ENCODE assay signal across 15 cellular contexts in the genomic region with DNA sequence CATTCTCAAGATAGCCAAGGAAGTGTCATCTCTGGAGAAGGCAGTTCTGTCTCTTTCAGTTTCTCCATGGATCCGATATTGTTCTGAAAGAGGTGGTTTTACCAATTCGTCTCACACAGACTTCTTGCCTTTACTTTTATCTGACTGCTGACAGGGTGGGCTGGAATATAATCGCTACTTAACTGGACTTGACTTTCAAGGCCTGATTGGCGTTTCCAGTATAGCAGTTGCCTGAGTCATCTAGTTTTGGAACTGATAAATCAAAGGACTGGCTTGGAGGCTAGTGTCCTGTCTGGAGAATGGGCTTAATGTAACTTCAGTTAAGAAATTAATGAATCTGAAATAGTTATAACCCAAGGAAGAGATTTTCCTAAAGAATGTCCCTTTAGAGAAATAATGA. TPM values are rescaled to one million over a fixed set of nuclear protein-coding genes. Genes with fewer than 3 reads are reported as not detected.
DNase-seq lines count a peak whose midpoint lies in the region; ATAC-seq and TF ChIP-seq lines count a peak whose summit lies in the region.
"Had no signal": no experiment of that assay in that cellular context is flagged by ENCODE, and none has a peak within 500 bp of the region (broad histone marks: within the 10 kb centered on the region; RNA-seq: fewer than 3 reads in every experiment).

No MANE protein-coding gene starts in this region.

- peaks cover 2 to 3% of the 10 kb centered on the region in 2 donors for H3K36me3 Mint-ChIP-seq in CD14-positive monocyte
- H3K36me3 Mint-ChIP-seq in activated naive CD8-positive, alpha-beta T cell treated with anti-CD3 and anti-CD28 coated beads, Interleukin-2, amount 50 U/mL, for 24 hours (ENCODE audit: low read depth), result peaks cover 58% of the 10 kb centered on the region
- peaks cover 0 to 16% (median 4%) of the 10 kb centered on the region in 3 donors for H3K36me3 Mint-ChIP-seq in naive thymus-derived CD8-positive, alpha-beta T cell
- H3K36me3 Mint-ChIP-seq: stimulated activated naive B cell treated with anti-CD40 and anti-IgM and Interleukin-4, amounts not matched to agents 10 μg/mL and 1 μg/mL and 100 μg/mL, for 72 hours had no signal

- no peak for TF ChIP-seq CTCF in CD14-positive monocyte (IDR thresholded peaks at IDR 0.05)

- CTCF ChIA-PET in HEK293T (lab: Yijun Ruan, JAX), result no interaction called here

- DNase-seq in CD14-positive monocyte (ENCODE audit: low spot score) (no peak), HEK293T (ENCODE audit: extremely low spot score) (no peak), NCI-H2029 treated with DMSO at 0.1 percent for 48 hours (lab: John Stamatoyannopoulos, UW) (no peak), cortex of kidney (lab: John Stamatoyannopoulos, UW) (no peak)
- DNase-seq in activated naive CD8-positive, alpha-beta T cell treated with anti-CD3 and anti-CD28 coated beads, Interleukin-2, amount 50 U/mL, for 24 hours, result no peak
- no peak for DNase-seq in naive thymus-derived CD8-positive, alpha-beta T cell
- DNase-seq: activated B cell treated with CpG ODN at 0.5 μM for 24 hours, dorsolateral prefrontal cortex, NCI-H1092 treated with DMSO at 0.1 percent for 48 hours, NCI-H526 treated with DMSO at 0.1 percent for 48 hours, pancreas, SIG-M5 had no signal

- intact Hi-C loops in CD14-positive monocyte (cut with micrococcal nuclease), result no loop called here

- peaks cover 0 to 2% (median under 1%) of the 10 kb centered on the region in 3 donors for H3K27me3 Mint-ChIP-seq in CD14-positive monocyte (ENCODE audit: low read depth in 3 of 3)
- H3K27me3 Mint-ChIP-seq in activated naive CD8-positive, alpha-beta T cell treated with anti-CD3 and anti-CD28 coated beads, Interleukin-2, amount 50 U/mL, for 24 hours, result no peaks in the 10 kb centered on the region
- no peaks in the 10 kb centered on the region for H3K27me3 Mint-ChIP-seq in naive thymus-derived CD8-positive, alpha-beta T cell

- peaks cover 81% of the 10 kb centered on the region for H3K4me1 Mint-ChIP-seq in CD14-positive monocyte
- peaks cover 95% of the 10 kb centered on the region for H3K4me1 Mint-ChIP-seq in activated naive CD8-positive, alpha-beta T cell treated with anti-CD3 and anti-CD28 coated beads, Interleukin-2, amount 50 U/mL, for 24 hours
- peaks cover 52 to 97% (median 94%) of the 10 kb centered on the region in 4 donors for H3K4me1 Mint-ChIP-seq in naive thymus-derived CD8-positive, alpha-beta T cell

- POLR2A ChIA-PET in naive thymus-derived CD8-positive, alpha-beta T cell (lab: Charles Lee), result interaction anchor here (0.9 to 14.5 kb wide), 9 partner anchors 8 to 351 kb away, joined by 4 to 259 read pairs (median 7); a partner anchor contains a TSS
- POLR2A ChIA-PET in HEK293T (lab: Yijun Ruan, JAX), result no interaction called here

- no peak overlapping the region for H3K4me3 Mint-ChIP-seq in CD14-positive monocyte
- peak overlapping the region; percentile 87 for H3K4me3 Mint-ChIP-seq in activated naive CD8-positive, alpha-beta T cell treated with anti-CD3 and anti-CD28 coated beads, Interleukin-2, amount 50 U/mL, for 24 hours
- H3K4me3 Mint-ChIP-seq in naive thymus-derived CD8-positive, alpha-beta T cell, result peak overlapping the region; percentile 69 to 92 (median 86)
- H3K4me3 Mint-ChIP-seq: activated B cell treated with CpG ODN at 0.5 μM for 24 hours; stimulated activated naive B cell treated with anti-CD40 and anti-IgM and Interleukin-4, amounts not matched to agents 10 μg/mL and 1 μg/mL and 100 μg/mL, for 72 hours had no signal

- peak overlapping the region; percentile 86 to 98 (median 92) for H3K27ac Mint-ChIP-seq in CD14-positive monocyte
- peak overlapping the region; percentile 99 for H3K27ac Mint-ChIP-seq in activated naive CD8-positive, alpha-beta T cell treated with anti-CD3 and anti-CD28 coated beads, Interleukin-2, amount 50 U/mL, for 24 hours
- peak overlapping the region in 9 of 10 donors; percentile 94 to 100 (median 99) for H3K27ac Mint-ChIP-seq in naive thymus-derived CD8-positive, alpha-beta T cell
- H3K27ac Mint-ChIP-seq: activated B cell treated with CpG ODN at 0.5 μM for 24 hours; stimulated activated naive B cell treated with anti-CD40 and anti-IgM and Interleukin-4, amounts not matched to agents 10 μg/mL and 1 μg/mL and 100 μg/mL, for 72 hours had no signal

- ATAC-seq in GM19351 (IDR thresholded peaks at IDR 0.05; ENCODE audit: unreplicated experiment) (peak; percentile 4), HG03457 (IDR thresholded peaks at IDR 0.05; ENCODE audit: unreplicated experiment) (no peak)
- peak; percentile 1 for ATAC-seq in activated naive CD8-positive, alpha-beta T cell treated with anti-CD3 and anti-CD28 coated beads, Interleukin-2, amount 50 U/mL, for 24 hours
- ATAC-seq in naive thymus-derived CD8-positive, alpha-beta T cell, result no peak

- H3K9me3 Mint-ChIP-seq in CD14-positive monocyte, result peaks cover 0 to 3% (median 0%) of the 10 kb centered on the region in 7 donors
- H3K9me3 Mint-ChIP-seq in activated naive CD8-positive, alpha-beta T cell treated with anti-CD3 and anti-CD28 coated beads, Interleukin-2, amount 50 U/mL, for 24 hours, result no peaks in the 10 kb centered on the region
- H3K9me3 Mint-ChIP-seq in naive thymus-derived CD8-positive, alpha-beta T cell, result no peaks in the 10 kb centered on the region
- H3K9me3 Mint-ChIP-seq: activated B cell treated with CpG ODN at 0.5 μM for 24 hours; stimulated activated naive B cell treated with anti-CD40 and anti-IgM and Interleukin-4, amounts not matched to agents 10 μg/mL and 1 μg/mL and 100 μg/mL, for 72 hours had no signal

TF ChIP-seq in HEK293T, 16 proteins besides CTCF, POLR2A, EP300 and RAD21:
- TF ChIP-seq ZNF384 (IDR thresholded peaks at IDR 0.05) (no peak), CTBP1 (IDR thresholded peaks at IDR 0.05; ENCODE audit: borderline replicate concordance) (no peak), SP1 (IDR thresholded peaks at IDR 0.05) (no peak), L3MBTL2 (conservative IDR thresholded peaks at IDR 0.05) (no peak), HDGF (IDR thresholded peaks at IDR 0.05; ENCODE audit: borderline replicate concordance) (no peak)

RNA-seq across cellular contexts. Expression of a gene that starts 21.6 kb away (rescaled TPM):
- 1 to 10 TPM; 3.6 to 5.4 TPM for polyA plus RNA-seq in CD14-positive monocyte
- total RNA-seq in naive thymus-derived CD8-positive, alpha-beta T cell, result 100 to 1,000 TPM; 284 to 306 TPM
- 100 to 1,000 TPM; 184 to 264 (median 209) TPM for polyA plus RNA-seq in naive thymus-derived CD8-positive, alpha-beta T cell

Comparison
In these comparisons a context has a peak if more than half of its experiments do, and no peak if none do; other contexts are left out.
1. H3K4me3 Mint-ChIP-seq: peak in activated naive CD8-positive, alpha-beta T cell treated with anti-CD3 and anti-CD28 coated beads, Interleukin-2, amount 50 U/mL, for 24 hours (single experiment) and naive thymus-derived CD8-positive, alpha-beta T cell (10 of 10); none in CD14-positive monocyte (0 of 2).
2. ATAC-seq: peak in GM19351 (single experiment) and activated naive CD8-positive, alpha-beta T cell treated with anti-CD3 and anti-CD28 coated beads, Interleukin-2, amount 50 U/mL, for 24 hours (single experiment); none in naive thymus-derived CD8-positive, alpha-beta T cell (0 of 2) and HG03457 (single experiment).
3. RNA of a gene that starts 21.6 kb away (polyA plus RNA-seq): 184 to 264 TPM in naive thymus-derived CD8-positive, alpha-beta T cell; 3.6 to 5.4 TPM in CD14-positive monocyte; every median in the first group is over 10 times any median in the second.
4. Peak in every context shown above with its lines, with median percentiles within 50 percentile points of each other: H3K27ac Mint-ChIP-seq.